ENCODE assay signal across 11 cellular contexts in genomic region chr10:48614481-48615383, GRCh38. TPM values are rescaled to one million over a fixed set of nuclear protein-coding genes. Genes with fewer than 3 reads are reported as not detected.
DNase-seq lines count a peak whose midpoint lies in the region; ATAC-seq, FAIRE-seq and TF ChIP-seq lines count a peak whose summit lies in the region.
"Had no signal": no experiment of that assay in that cellular context is flagged by ENCODE, and none has a peak within 500 bp of the region (broad histone marks: within the 10 kb centered on the region; RNA-seq: fewer than 3 reads in every experiment).

No MANE protein-coding gene starts in this region.

- no peaks in the 10 kb centered on the region for H3K79me2 ChIP-seq in K562 (ENCODE audit: control insufficient read depth, insufficient read depth, low read length)

- POLR2A ChIA-PET in K562 (lab: Yijun Ruan, JAX) = interaction anchor here (0.6 to 2.6 kb wide), 3 partner anchors 10 to 373 kb away, joined by 3 to 6 read pairs (median 4); no protein-coding TSS in a partner anchor

- ATAC-seq in Right ventricle myocardium superior (ENCODE audit: poor library complexity) (no peak), HG03095 (IDR thresholded peaks at IDR 0.05; ENCODE audit: unreplicated experiment) (peak; percentile 57), K562 (no peak), upper lobe of right lung (no peak), HG03135 (IDR thresholded peaks at IDR 0.05; ENCODE audit: unreplicated experiment) (no peak), HG03039 (IDR thresholded peaks at IDR 0.05; ENCODE audit: unreplicated experiment) (no peak)

- H3K4me1 ChIP-seq in left ventricle myocardium inferior (no peaks in the 10 kb centered on the region), K562 (replicated peaks in 1 of 2; ENCODE audit: control insufficient read depth in 2 of 2, insufficient read depth in 2 of 2, low read length in 2 of 2) (no peaks in the 10 kb centered on the region), upper lobe of right lung (no peaks in the 10 kb centered on the region)

- no peaks in the 10 kb centered on the region for H3K27me3 ChIP-seq in left ventricle myocardium inferior (ENCODE audit: low read depth)
- H3K27me3 ChIP-seq in K562 (ENCODE audit: control insufficient read depth in 2 of 2, insufficient read depth in 2 of 2, low read length in 2 of 2) = peaks cover 2 to 8% of the 10 kb centered on the region in 2 experiments; a peak in 2 of 5 replicates
- no peaks in the 10 kb centered on the region for H3K27me3 ChIP-seq in upper lobe of right lung

- TF ChIP-seq EP300 in K562 (IDR thresholded peaks at IDR 0.05; ENCODE audit: low read length) = no peak

- in situ Hi-C loops in K562 (cut with MboI) = no loop called here

- 0% methylated on average over 2 of the region's 2 CpGs for WGBS in K562 (ENCODE audit: insufficient coverage, low coverage, missing lambda C conversion rate)

- FAIRE-seq in K562 (lab: Jason Lieb, UNC) = peak; percentile 69

- H3K4me2 ChIP-seq in K562 (ENCODE audit: insufficient read depth, low read length) = no peak overlapping the region

- DNase-seq in left ventricle myocardium inferior (no peak), Right ventricle myocardium superior (no peak), K562 (ENCODE audit: extremely low read depth in 1 of 4, low spot score in 3 of 4) (no peak), upper lobe of right lung (no peak), SIG-M5 treated with dmso at 0.1 percent for 504 hours (lab: John Stamatoyannopoulos, UW; ENCODE audit: unreplicated experiment) (no peak)
- DNase-seq: activated effector memory CD4-positive, alpha-beta T cell treated with Interleukin-2 at 50 U/mL for 16 hours; CD8-positive, alpha-beta memory T cell had no signal

- no peaks in the 10 kb centered on the region for H4K20me1 ChIP-seq in K562 (replicated peaks; ENCODE audit: control insufficient read depth, insufficient read depth, low read length)

- H3K9me3 ChIP-seq in left ventricle myocardium inferior (replicated peaks) = peaks cover 14% of the 10 kb centered on the region
- no peaks in the 10 kb centered on the region for H3K9me3 ChIP-seq in K562 (replicated peaks; ENCODE audit: control insufficient read depth, insufficient read depth, low read depth, low read length)
- no peaks in the 10 kb centered on the region for H3K9me3 ChIP-seq in upper lobe of right lung

- TF ChIP-seq RAD21 in K562 (CRISPR knock-in tag; conservative IDR thresholded peaks at IDR 0.05 in 1 of 2, IDR thresholded peaks at IDR 0.05 in 1 of 2) = no peak

- no peak overlapping the region for H2AFZ ChIP-seq in K562 (ENCODE audit: low read depth, low read length)

- no peak overlapping the region for H3K9ac ChIP-seq in K562 (ENCODE audit: insufficient read depth in 1 of 2, low read depth in 2 of 2, low read length in 2 of 2)

- no TSS peak for BruUV-seq in K562 (replicated peaks; lab: Mats Ljungman, UMichigan)

- no peak overlapping the region for H3K27ac ChIP-seq in left ventricle myocardium inferior (replicated peaks)
- H3K27ac ChIP-seq in K562 (ENCODE audit: extremely low read depth, low read depth, low read length) = no peak overlapping the region
- H3K27ac ChIP-seq in upper lobe of right lung = no peak overlapping the region
- H3K27ac ChIP-seq: thoracic aorta had no signal

- CTCF ChIA-PET in K562 (lab: Yijun Ruan, JAX; ENCODE audit: low intra/inter-chr PET ratio) = no interaction called here

- TF ChIP-seq POLR2A in K562 (conservative IDR thresholded peaks at IDR 0.05) = no peak

- H3K4me3 ChIP-seq in left ventricle myocardium inferior (no peak overlapping the region), K562 (no peak overlapping the region), upper lobe of right lung (no peak overlapping the region)
- H3K4me3 ChIP-seq: thoracic aorta had no signal

- H3K36me3 ChIP-seq in left ventricle myocardium inferior = no peaks in the 10 kb centered on the region
- no peaks in the 10 kb centered on the region for H3K36me3 ChIP-seq in K562 (ENCODE audit: control insufficient read depth, insufficient read depth, low read length)
- no peaks in the 10 kb centered on the region for H3K36me3 ChIP-seq in upper lobe of right lung
- H3K36me3 ChIP-seq: thoracic aorta had no signal

- TF ChIP-seq CTCF in left ventricle myocardium inferior (IDR thresholded peaks at IDR 0.05; ENCODE audit: borderline replicate concordance) (peak; percentile 19), K562 (IDR thresholded peaks at IDR 0.05 in 2 of 3, conservative IDR thresholded peaks at IDR 0.05 in 1 of 3; ENCODE audit: insufficient read depth in 2 of 3, low read depth in 1 of 3, low read length in 3 of 3) (peak in 2 of 3 experiments; percentile 18 to 25; a peak in 1 of 6 replicates), upper lobe of right lung (IDR thresholded peaks at IDR 0.05) (peak; percentile 31)

- no peaks in the 10 kb centered on the region for H3K9me1 ChIP-seq in K562 (ENCODE audit: control insufficient read depth, insufficient read depth, low read length)

- intact Hi-C loops in left ventricle myocardium inferior (cut with micrococcal nuclease) (no loop called here), Right ventricle myocardium superior (cut with DNase I) (no loop called here), K562 (cut with micrococcal nuclease) (no loop called here), upper lobe of right lung (cut with DNase I) (no loop called here)

TF ChIP-seq in K562, 482 proteins besides CTCF, POLR2A, EP300 and RAD21:
- no peak for TF ChIP-seq ELF4 (CRISPR knock-in tag; IDR thresholded peaks at IDR 0.05)
- TF ChIP-seq RHOXF2B (CRISPR knock-in tag; conservative IDR thresholded peaks at IDR 0.05) = no peak
- TF ChIP-seq ID3 (CRISPR knock-in tag; IDR thresholded peaks at IDR 0.05) = no peak
- TF ChIP-seq ID3 (tag; IDR thresholded peaks at IDR 0.05) = no peak
- no peak for TF ChIP-seq SMARCC2 (IDR thresholded peaks at IDR 0.05; ENCODE audit: low read depth)
- TF ChIP-seq EWSR1 (IDR thresholded peaks at IDR 0.05; ENCODE audit: borderline replicate concordance, low read depth, partially characterized antibody) = no peak
- TF ChIP-seq CHD2 (IDR thresholded peaks at IDR 0.05; ENCODE audit: low read depth, low read length) = no peak
- no peak for TF ChIP-seq ZNF75A (CRISPR knock-in tag; IDR thresholded peaks at IDR 0.05)

RNA-seq across cellular contexts. Expression of gene ARHGAP22, which starts 9.9 kb away (rescaled TPM):
- total RNA-seq in left ventricle myocardium inferior (3.8 TPM), Right ventricle myocardium superior (5.2 TPM), K562 (2014; rRNA removed) (23.2 and 30.0 TPM in 2 replicates), K562 (2014; rRNA removed; fragmentation: Illumina TruSeq; extraction: Trizol) (7.8 and 8.6 TPM in 2 replicates), K562 (2015; rRNA removed; fragmentation: Illumina TruSeq; extraction: Trizol) (12.4 and 12.7 TPM in 2 replicates), K562 (2021) (28.1 and 29.3 TPM in 2 replicates), upper lobe of right lung (6.8 TPM)
- total RNA-seq in K562 (2011; cell fraction: chromatin; rRNA removed; ENCODE audit: low replicate concordance) = 9.9 and 13.9 TPM in 2 replicates
- 10.7 and 11.5 TPM in 2 replicates for total RNA-seq in K562 (2011; cell fraction: nucleolus; rRNA removed)
- 8.2 and 9.7 TPM in 2 replicates for total RNA-seq in K562 (2011; cell fraction: nucleoplasm; rRNA removed)
- polyA plus RNA-seq in K562 (2011; rRNA removed) (12.3 and 13.1 TPM in 2 replicates), K562 (2014; fragmentation: Illumina TruSeq; extraction: Trizol) (8.7 and 12.5 TPM in 2 replicates), K562 (2014; fragmentation: Nextera tagmentation; extraction: Ambion mirVana) (1 to 10 TPM; 1.3 to 1.4 TPM), K562 (2014; rRNA removed) (19.3 and 22.3 TPM in 2 replicates)
- polyA plus RNA-seq in K562 (2011; cell fraction: cytosol; rRNA removed) = 12.0 and 31.3 TPM in 2 replicates
- polyA plus RNA-seq in K562 (2011; cell fraction: nucleus; rRNA removed) = 19.7 and 38.0 TPM in 2 replicates
- polyA plus RNA-seq in K562 (2012) = 6.0 and 12.9 TPM in 2 replicates
- 7.5 and 11.3 TPM in 2 replicates for polyA minus RNA-seq in K562 (2011; rRNA and poly(A)+ RNA removed)
- polyA minus RNA-seq in K562 (2011; cell fraction: cytosol; rRNA and poly(A)+ RNA removed) = 15.5 and 16.6 TPM in 2 replicates
- polyA minus RNA-seq in K562 (2011; cell fraction: nucleus; rRNA and poly(A)+ RNA removed) = 9.4 and 13.7 TPM in 2 replicates
- total RNA-seq: CD8-positive, alpha-beta memory T cell had no signal
- polyA plus RNA-seq: CD8-positive, alpha-beta memory T cell had no signal
